ENCODE assay signal across 1 cellular context in genomic region chr14:64628940-64629403, GRCh38.
TF ChIP-seq lines count a peak whose summit lies in the region.

No MANE protein-coding gene starts in this region.

TF ChIP-seq in SK-N-SH, 30 proteins besides CTCF, POLR2A, EP300 and RAD21 (continued from another document):
- no peak for TF ChIP-seq USF2 (IDR thresholded peaks at IDR 0.05; ENCODE audit: borderline replicate concordance, low read depth, low read length)
- TF ChIP-seq JUND (IDR thresholded peaks at IDR 0.05) = peak; percentile 84
- no peak for TF ChIP-seq MEF2A (IDR thresholded peaks at IDR 0.05; ENCODE audit: borderline replicate concordance, low read depth)
- no peak for TF ChIP-seq NRF1 (IDR thresholded peaks at IDR 0.05; ENCODE audit: low read depth, low read length)
- TF ChIP-seq GATA2 (CRISPR knock-in tag; IDR thresholded peaks at IDR 0.05) = no peak
- no peak for TF ChIP-seq ELF1 (IDR thresholded peaks at IDR 0.05)
- TF ChIP-seq RCOR1 (IDR thresholded peaks at IDR 0.05; ENCODE audit: low read length) = no peak
- no peak for TF ChIP-seq YY1 (IDR thresholded peaks at IDR 0.05; ENCODE audit: low read depth)
- TF ChIP-seq NFIC (IDR thresholded peaks at IDR 0.05; ENCODE audit: borderline replicate concordance) = peak; percentile 35; the same call in 1 of the 2 replicates
- TF ChIP-seq FOXM1 (IDR thresholded peaks at IDR 0.05; ENCODE audit: low read depth) = no peak
- no peak for TF ChIP-seq GABPA (IDR thresholded peaks at IDR 0.05; ENCODE audit: low read depth)
- TF ChIP-seq MXI1 (IDR thresholded peaks at IDR 0.05; ENCODE audit: low read depth, low read length) = no peak
- no peak for TF ChIP-seq USF1 (IDR thresholded peaks at IDR 0.05; ENCODE audit: borderline replicate concordance, low read depth)
- peak; percentile 87 for TF ChIP-seq TCF12 (IDR thresholded peaks at IDR 0.05)
- no peak for TF ChIP-seq SIN3A (IDR thresholded peaks at IDR 0.05; ENCODE audit: borderline replicate concordance, low read depth, low read length)
